ENCODE assay signal across 25 cellular contexts in the genomic region with DNA sequence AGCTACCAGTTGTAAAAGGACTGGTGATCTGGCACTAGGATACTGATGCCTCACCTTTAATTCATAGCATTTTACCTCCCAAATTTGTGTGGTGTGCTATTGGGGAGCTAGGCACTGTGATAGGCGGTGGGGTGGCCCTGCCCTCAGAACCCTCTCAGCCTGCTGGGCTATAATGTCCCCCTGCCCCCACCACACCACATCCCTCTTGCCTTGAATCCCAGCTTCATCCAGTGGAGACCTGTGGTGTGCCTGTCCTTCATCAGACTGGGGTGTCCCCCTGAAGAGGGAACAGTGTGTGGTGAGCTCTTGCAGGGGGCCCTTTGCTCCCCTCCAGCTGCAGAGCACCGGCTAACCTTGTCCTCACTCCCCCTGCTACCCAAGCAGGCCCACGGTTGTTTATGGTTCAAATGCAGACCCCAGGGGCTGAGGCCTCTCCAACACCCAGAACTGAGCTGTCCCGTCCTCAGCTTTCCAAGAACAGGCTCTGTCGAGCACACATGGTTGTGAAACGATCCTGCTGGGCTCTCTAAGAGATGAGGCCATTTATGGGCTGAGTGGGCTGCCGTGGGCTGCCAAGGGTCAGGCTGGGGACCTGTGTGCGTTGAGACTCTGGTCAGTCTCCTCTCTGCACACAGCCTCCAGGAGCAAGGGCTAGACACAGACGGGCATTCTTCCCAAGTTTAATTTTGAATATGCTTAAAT. TPM values are rescaled to one million over a fixed set of nuclear protein-coding genes. Genes with fewer than 3 reads are reported as not detected.
DNase-seq lines count a peak whose midpoint lies in the region; ATAC-seq, FAIRE-seq and TF ChIP-seq lines count a peak whose summit lies in the region.
"Had no signal": no experiment of that assay in that cellular context is flagged by ENCODE, and none has a peak within 500 bp of the region (broad histone marks: within the 10 kb centered on the region; RNA-seq: fewer than 3 reads in every experiment).

No MANE protein-coding gene starts in this region.

- no peak for ATAC-seq in stimulated activated naive CD8-positive, alpha-beta T cell treated with anti-CD3 and anti-CD28 coated beads, Interleukin-15, amount 100 ng/mL, for 72 hours
- no peak for ATAC-seq in stimulated activated naive CD8-positive, alpha-beta T cell treated with anti-CD3 and anti-CD28 coated beads, Interleukin-15, Interleukin-2, amounts not matched to agents 100 U/mL and 50 U/mL, for 24 hours
- no peak for ATAC-seq in GM18505 (IDR thresholded peaks at IDR 0.05; ENCODE audit: unreplicated experiment)
- no peak for ATAC-seq in HG03139 (IDR thresholded peaks at IDR 0.05; ENCODE audit: unreplicated experiment)
- ATAC-seq: lower lobe of right lung had no signal

- TF ChIP-seq EP300 in H1 (IDR thresholded peaks at IDR 0.05; ENCODE audit: borderline replicate concordance in 1 of 2, low read depth in 2 of 2, low read length in 2 of 2): no peak

- H2BK20ac ChIP-seq in H1 (ENCODE audit: low read length): no peak overlapping the region

- no peak overlapping the region for H2AK5ac ChIP-seq in H1 (ENCODE audit: low read depth, low read length)

- TF ChIP-seq RAD21 in H1 (IDR thresholded peaks at IDR 0.05 in 1 of 2, conservative IDR thresholded peaks at IDR 0.05 in 1 of 2; ENCODE audit: low read depth in 2 of 2, low read length in 2 of 2): no peak

- H3K4me3 Mint-ChIP-seq in stimulated activated naive CD8-positive, alpha-beta T cell treated with anti-CD3 and anti-CD28 coated beads, Interleukin-15, amount 100 ng/mL, for 72 hours: no peak overlapping the region
- no peak overlapping the region for H3K4me3 Mint-ChIP-seq in neural progenitor cell
- H3K4me3 Mint-ChIP-seq: activated CD4-positive, alpha-beta memory T cell treated with anti-CD3 and anti-CD28 coated beads, Interleukin-2, amount 10 ng/mL, durations not matched to agents 7 days and 5 days; activated naive CD4-positive, alpha-beta T cell treated with anti-CD3 and anti-CD28 coated beads for 36 hours had no signal

- H2BK15ac ChIP-seq in H1 (ENCODE audit: low read length): no peak overlapping the region

- TF ChIP-seq CTCF in H1 (IDR thresholded peaks at IDR 0.05; ENCODE audit: control extremely low read depth in 1 of 3, insufficient read depth in 1 of 3, low read depth in 1 of 3, low read length in 3 of 3): no peak
- no peak for TF ChIP-seq CTCF in neural progenitor cell (IDR thresholded peaks at IDR 0.05)

- H3K9ac ChIP-seq in H1 (replicated peaks in 1 of 4; ENCODE audit: extremely low read depth in 1 of 4, low read depth in 3 of 4, low read length in 3 of 4): no peak overlapping the region
- H3K9ac ChIP-seq in neural progenitor cell: no peak overlapping the region

- H3K27me3 ChIP-seq in H1 (replicated peaks in 1 of 4; ENCODE audit: control insufficient read depth in 3 of 4, extremely low read depth in 1 of 4, insufficient read depth in 3 of 4, low read length in 3 of 4) (no peaks in the 10 kb centered on the region), neural progenitor cell (no peaks in the 10 kb centered on the region)

- H2AFZ ChIP-seq in H1 (ENCODE audit: low read length) (no peak overlapping the region), neural progenitor cell (replicated peaks) (no peak overlapping the region)

- H3K23me2 ChIP-seq in H1 (ENCODE audit: low read depth, low read length): peaks cover 5% of the 10 kb centered on the region; the same call in 1 of the 2 replicates

- H3K9me3 Mint-ChIP-seq in stimulated activated naive CD8-positive, alpha-beta T cell treated with anti-CD3 and anti-CD28 coated beads, Interleukin-15, amount 100 ng/mL, for 72 hours: no peaks in the 10 kb centered on the region
- H3K9me3 Mint-ChIP-seq in neural progenitor cell: peaks cover 2% of the 10 kb centered on the region
- H3K9me3 Mint-ChIP-seq: activated CD4-positive, alpha-beta memory T cell treated with anti-CD3 and anti-CD28 coated beads, Interleukin-2, amount 10 ng/mL, durations not matched to agents 7 days and 5 days; activated naive CD4-positive, alpha-beta T cell treated with anti-CD3 and anti-CD28 coated beads for 36 hours had no signal

- no peak overlapping the region for H4K91ac ChIP-seq in H1 (replicated peaks; ENCODE audit: insufficient read length, low read length)

- peak overlapping the region; percentile 26; the same call in 1 of the 2 replicates for H4K8ac ChIP-seq in H1 (ENCODE audit: extremely low read depth, insufficient read depth, low read length)

- no peak overlapping the region for H4K5ac ChIP-seq in H1 (ENCODE audit: insufficient read length, low read depth, low read length)

- no peak overlapping the region for H3K14ac ChIP-seq in H1 (ENCODE audit: insufficient read length)

- TF ChIP-seq POLR2A in H1 (IDR thresholded peaks at IDR 0.05; ENCODE audit: control extremely low read depth in 1 of 2, low read depth in 2 of 2, low read length in 2 of 2) (no peak), GM18505 (IDR thresholded peaks at IDR 0.05; ENCODE audit: borderline replicate concordance, extremely low read depth, insufficient read depth, insufficient read length) (no peak)

- no peak overlapping the region for H3K4me3 ChIP-seq in H1 (ENCODE audit: extremely low read depth in 1 of 4, insufficient read depth in 2 of 4, low read depth in 3 of 4, low read length in 4 of 4)
- H3K4me3 ChIP-seq in neural progenitor cell: no peak overlapping the region
- H3K4me3 ChIP-seq: lower lobe of right lung had no signal

- H3K18ac ChIP-seq in H1 (ENCODE audit: extremely low read depth, low read length): no peak overlapping the region

- no peaks in the 10 kb centered on the region for H3K79me1 ChIP-seq in H1 (ENCODE audit: low read depth, low read length)

- H3K4me2 ChIP-seq in H1 (ENCODE audit: insufficient read depth in 1 of 2, low read depth in 2 of 2, low read length in 2 of 2) (no peak overlapping the region), neural progenitor cell (no peak overlapping the region)

- H4K20me1 ChIP-seq in H1 (replicated peaks in 1 of 2; ENCODE audit: control insufficient read depth in 1 of 2, insufficient read depth in 2 of 2, low read length in 2 of 2) (peaks cover 0 to 3% of the 10 kb centered on the region in 2 experiments), neural progenitor cell (ENCODE audit: low read depth) (no peaks in the 10 kb centered on the region)

- peak overlapping the region; percentile 5 to 63 for H3K27ac Mint-ChIP-seq in stimulated activated naive CD8-positive, alpha-beta T cell treated with anti-CD3 and anti-CD28 coated beads, Interleukin-15, amount 100 ng/mL, for 72 hours
- peak overlapping the region; percentile 38 for H3K27ac Mint-ChIP-seq in neural progenitor cell
- H3K27ac Mint-ChIP-seq: activated CD4-positive, alpha-beta memory T cell treated with anti-CD3 and anti-CD28 coated beads, Interleukin-2, amount 10 ng/mL, durations not matched to agents 7 days and 5 days; activated naive CD4-positive, alpha-beta T cell treated with anti-CD3 and anti-CD28 coated beads for 36 hours had no signal

- peaks cover 5% of the 10 kb centered on the region for H3F3A ChIP-seq in neural progenitor cell (ENCODE audit: low read depth)

- no peak overlapping the region for H3K4ac ChIP-seq in H1 (replicated peaks; ENCODE audit: insufficient read length, low read depth, low read length)

- no peak overlapping the region for H3K23ac ChIP-seq in H1 (ENCODE audit: insufficient read length)

- H3K4me1 Mint-ChIP-seq in stimulated activated naive CD8-positive, alpha-beta T cell treated with anti-CD3 and anti-CD28 coated beads, Interleukin-15, amount 100 ng/mL, for 72 hours: peaks cover 11% of the 10 kb centered on the region
- H3K4me1 Mint-ChIP-seq in neural progenitor cell: peaks cover 79% of the 10 kb centered on the region
- H3K4me1 Mint-ChIP-seq: activated CD4-positive, alpha-beta memory T cell treated with anti-CD3 and anti-CD28 coated beads, Interleukin-2, amount 10 ng/mL, durations not matched to agents 7 days and 5 days had no signal

- H3K36me3 Mint-ChIP-seq in neural progenitor cell: no peaks in the 10 kb centered on the region

- CTCF ChIA-PET in H1 (lab: Charles Lee; ENCODE audit: partially characterized antibody): interaction anchor here (1.0 to 8.3 kb wide), 16 partner anchors 11 to 338 kb away, joined by 3 to 137 read pairs (median 4); a partner anchor contains a TSS

- DNase-seq in stimulated activated naive CD8-positive, alpha-beta T cell treated with anti-CD3 and anti-CD28 coated beads, Interleukin-15, amount 100 ng/mL, for 72 hours: no peak
- no peak for DNase-seq in stimulated activated naive CD8-positive, alpha-beta T cell treated with anti-CD3 and anti-CD28 coated beads, Interleukin-15, Interleukin-2, amounts not matched to agents 100 U/mL and 50 U/mL, for 24 hours
- DNase-seq in H1 (ENCODE audit: low read depth in 1 of 2, low spot score in 2 of 2) (peak in 1 of 2 experiments; percentile 41), neural progenitor cell (ENCODE audit: low spot score) (no peak), glomerular visceral epithelial cell (ENCODE audit: extremely low spot score) (no peak), GF-D8 (lab: John Stamatoyannopoulos, UW) (no peak)
- DNase-seq: activated CD4-positive, alpha-beta memory T cell treated with anti-CD3 and anti-CD28 coated beads, Interleukin-2, amount 10 ng/mL, durations not matched to agents 7 days and 5 days; activated naive CD4-positive, alpha-beta T cell treated with anti-CD3 and anti-CD28 coated beads for 36 hours; Caco-2; cerebellar nuclear complex; effector CD8-positive, alpha-beta T cell; foreskin melanocyte; hypothalamus; lower lobe of right lung; NCI-H1417; NCI-H510A treated with DMSO at 0.1 percent for 48 hours; substantia nigra had no signal

- WGBS in H1 (ENCODE audit: extremely low coverage in 1 of 2, insufficient coverage in 1 of 2, insufficient read length in 1 of 2, insufficient replicate concordance in 2 of 2, low coverage in 1 of 2, low lambda C conversion rate in 2 of 2, missing lambda C conversion rate in 1 of 2), 2 experiments: 80% methylated on average over 8 of the region's 9 CpGs; no CpG with 5 or more reads in 1 of the 2 experiments

- no peak overlapping the region for H2BK12ac ChIP-seq in H1 (ENCODE audit: low read depth, low read length)

- no peak for FAIRE-seq in H1 (lab: Jason Lieb, UNC)
- FAIRE-seq: astrocyte, GM12892, GM19239, islet of Langerhans, RCC 7860, urothelium cell line had no signal

- H3K27ac ChIP-seq in H1 (ENCODE audit: low read depth, low read length): no peak overlapping the region
- H3K27ac ChIP-seq in neural progenitor cell: no peak overlapping the region
- H3K27ac ChIP-seq: lower lobe of right lung had no signal

- peaks cover 18% of the 10 kb centered on the region for H3K27me3 Mint-ChIP-seq in stimulated activated naive CD8-positive, alpha-beta T cell treated with anti-CD3 and anti-CD28 coated beads, Interleukin-15, amount 100 ng/mL, for 72 hours
- peaks cover 16% of the 10 kb centered on the region for H3K27me3 Mint-ChIP-seq in neural progenitor cell (ENCODE audit: insufficient read depth, low read depth)

- H3K56ac ChIP-seq in H1 (replicated peaks; ENCODE audit: insufficient read length, low read depth, low read length): no peak overlapping the region

- H3K4me1 ChIP-seq in H1 (replicated peaks in 1 of 4; ENCODE audit: control insufficient read depth in 3 of 4, insufficient read depth in 4 of 4, low read length in 3 of 4) (peaks cover 0 to 12% (median 6%) of the 10 kb centered on the region in 4 experiments; a peak in 4 of 7 replicates), neural progenitor cell (peaks cover 32% of the 10 kb centered on the region)
- H3K4me1 ChIP-seq: Caco-2, lower lobe of right lung had no signal

- H2BK120ac ChIP-seq in H1 (replicated peaks; ENCODE audit: low read depth, low read length): no peak overlapping the region

- H3K79me2 ChIP-seq in H1 (ENCODE audit: control insufficient read depth in 1 of 2, insufficient read depth in 2 of 2, low read length in 2 of 2): no peaks in the 10 kb centered on the region
- H3K79me2 ChIP-seq in neural progenitor cell (ENCODE audit: low read depth): no peaks in the 10 kb centered on the region

- POLR2A ChIA-PET in H1 (lab: Charles Lee; ENCODE audit: partially characterized antibody): interaction anchor here (0.9 to 2.1 kb wide), 5 partner anchors 10 to 366 kb away, joined by 3 to 7 read pairs (median 4); a partner anchor contains a TSS

- H3K36me3 ChIP-seq in H1 (ENCODE audit: control insufficient read depth in 2 of 4, insufficient read depth in 4 of 4, low read length in 3 of 4): no peaks in the 10 kb centered on the region
- H3K36me3 ChIP-seq in neural progenitor cell: no peaks in the 10 kb centered on the region
- H3K36me3 ChIP-seq: lower lobe of right lung had no signal

- H3K9me3 ChIP-seq in H1 (ENCODE audit: insufficient read depth in 2 of 2, low read depth in 1 of 2, low read length in 1 of 2): no peaks in the 10 kb centered on the region
- H3K9me3 ChIP-seq in neural progenitor cell (ENCODE audit: low read depth): no peaks in the 10 kb centered on the region
- H3K9me3 ChIP-seq: Caco-2, lower lobe of right lung had no signal

- no peak overlapping the region for H2BK5ac ChIP-seq in H1 (ENCODE audit: low read depth, low read length)

RNA-seq across cellular contexts. Expression of a gene that starts 26.9 kb away (rescaled TPM):
- 40.7 and 42.2 TPM in 2 replicates for total RNA-seq in H1 (2021; fragmentation: NEBNext Ultra II Directional; extraction: Animal tissue kit (Norgen Biotek cat#: 25700))
- 58.5 and 78.3 TPM in 2 replicates for polyA plus RNA-seq in H1 (2011; rRNA removed)
- 91.7 TPM for polyA plus RNA-seq in H1 (2011; cell fraction: cytosol; rRNA removed)
- polyA plus RNA-seq in H1 (2011; cell fraction: nucleus; rRNA removed): 197 TPM
- 39.9 to 45.4 TPM (median 43.0 TPM) in 4 replicates for polyA plus RNA-seq in H1 (2012, experiment 1 of 2)
- polyA plus RNA-seq in H1 (2012, experiment 2 of 2): 28.1 TPM
- polyA plus RNA-seq in H1 (2013, experiment 1 of 2): 33.6 TPM
- 37.0 TPM for polyA plus RNA-seq in H1 (2013, experiment 2 of 2)
- 167 and 198 TPM in 2 replicates for polyA minus RNA-seq in H1 (2011; rRNA and poly(A)+ RNA removed)
- 42.9 TPM for polyA minus RNA-seq in H1 (2011; cell fraction: cytosol; rRNA and poly(A)+ RNA removed)
- 91.6 TPM for polyA minus RNA-seq in H1 (2011; cell fraction: nucleus; rRNA and poly(A)+ RNA removed)
- 49.6 and 78.6 TPM in 2 replicates for total RNA-seq in neural progenitor cell (ENCODE audit: low replicate concordance)

RNA-seq across cellular contexts. Expression of a gene that starts 55.5 kb away (rescaled TPM):
- total RNA-seq in H1 (2021; fragmentation: NEBNext Ultra II Directional; extraction: Animal tissue kit (Norgen Biotek cat#: 25700)): 48.3 and 52.1 TPM in 2 replicates
- 121 and 129 TPM in 2 replicates for polyA plus RNA-seq in H1 (2011; rRNA removed)
- polyA plus RNA-seq in H1 (2011; cell fraction: cytosol; rRNA removed): 115 TPM
- 95.2 TPM for polyA plus RNA-seq in H1 (2011; cell fraction: nucleus; rRNA removed)
- 70.4 to 84.7 TPM (median 74.9 TPM) in 4 replicates for polyA plus RNA-seq in H1 (2012, experiment 1 of 2)
- polyA plus RNA-seq in H1 (2012, experiment 2 of 2): 103 TPM
- polyA plus RNA-seq in H1 (2013, experiment 1 of 2): 61.3 TPM
- 58.7 TPM for polyA plus RNA-seq in H1 (2013, experiment 2 of 2)
- 95.6 and 97.8 TPM in 2 replicates for polyA minus RNA-seq in H1 (2011; rRNA and poly(A)+ RNA removed)
- 36.3 TPM for polyA minus RNA-seq in H1 (2011; cell fraction: cytosol; rRNA and poly(A)+ RNA removed)
- 63.1 TPM for polyA minus RNA-seq in H1 (2011; cell fraction: nucleus; rRNA and poly(A)+ RNA removed)
- 34.5 and 52.7 TPM in 2 replicates for total RNA-seq in neural progenitor cell (ENCODE audit: low replicate concordance)
